ENCODE assay signal across 13 cellular contexts in the genomic region with DNA sequence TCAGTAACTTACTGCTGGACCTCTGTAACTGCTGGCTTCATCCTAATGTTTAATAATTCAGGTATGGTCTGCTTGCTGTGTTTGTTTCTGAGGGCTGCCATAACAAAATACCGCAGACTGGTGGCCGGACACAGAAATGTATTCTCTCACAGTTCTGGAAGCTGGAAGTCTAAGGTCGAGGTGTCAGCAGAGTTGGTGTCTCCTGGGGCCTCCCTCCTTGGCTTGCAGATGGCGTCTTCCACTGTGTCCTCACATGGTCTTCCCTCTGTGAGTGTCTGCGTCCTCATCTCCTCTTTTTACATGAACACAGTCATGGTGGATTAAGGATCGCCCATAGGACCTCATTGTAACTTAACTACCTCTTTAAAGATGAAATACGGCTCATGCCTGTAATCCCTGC.
"Had no signal": no experiment of that assay in that cellular context is flagged by ENCODE, and none has a peak within 500 bp of the region (broad histone marks: within the 10 kb centered on the region; RNA-seq: fewer than 3 reads in every experiment).

No MANE protein-coding gene starts in this region.

- H3K4me3 ChIP-seq: gastrocnemius medialis, SJCRH30, tibial artery had no signal

- H3K9me3 Mint-ChIP-seq: activated naive CD8-positive, alpha-beta T cell treated with anti-CD3 and anti-CD28 coated beads, Interleukin-2, amount 10 ng/mL, durations not matched to agents 7 days and 5 days; neural crest cell had no signal

- DNase-seq: activated CD4-positive, alpha-beta T cell treated with anti-CD3 and anti-CD28 coated beads, Interleukin-2, amount 50 U/mL, for 4 hours; activated CD4-positive, CD25-positive, alpha-beta regulatory T cell; activated CD8-positive, alpha-beta memory T cell treated with anti-CD3 and anti-CD28 coated beads, Interleukin-2, amount 10 ng/mL, durations not matched to agents 7 days and 5 days; activated gamma-delta T cell treated with Interleukin-2 at 50 U/mL for 16 hours; activated naive CD8-positive, alpha-beta T cell treated with anti-CD3 and anti-CD28 coated beads, Interleukin-2, amount 10 ng/mL, durations not matched to agents 7 days and 5 days; activated T-cell treated with anti-CD3 and anti-CD28 coated beads, Interleukin-2, amount 50 U/mL, for 48 hours; aorta; gastrocnemius medialis; SJCRH30; stimulated activated CD4-positive, alpha-beta T cell treated with anti-CD3 and anti-CD28 coated beads, Interleukin-1b, Interleukin-23, amount 100 ng/mL, for 48 hours; tibial artery had no signal

- H3K4me3 Mint-ChIP-seq: activated CD8-positive, alpha-beta memory T cell treated with anti-CD3 and anti-CD28 coated beads, Interleukin-2, amount 10 ng/mL, durations not matched to agents 7 days and 5 days; activated naive CD8-positive, alpha-beta T cell treated with anti-CD3 and anti-CD28 coated beads, Interleukin-2, amount 10 ng/mL, durations not matched to agents 7 days and 5 days; neural crest cell had no signal

- H3K36me3 Mint-ChIP-seq: activated CD8-positive, alpha-beta memory T cell treated with anti-CD3 and anti-CD28 coated beads, Interleukin-2, amount 10 ng/mL, durations not matched to agents 7 days and 5 days had no signal

- H3K27me3 Mint-ChIP-seq: activated CD8-positive, alpha-beta memory T cell treated with anti-CD3 and anti-CD28 coated beads, Interleukin-2, amount 10 ng/mL, durations not matched to agents 7 days and 5 days had no signal

- H3K27ac Mint-ChIP-seq: activated CD8-positive, alpha-beta memory T cell treated with anti-CD3 and anti-CD28 coated beads, Interleukin-2, amount 10 ng/mL, durations not matched to agents 7 days and 5 days had no signal

- H3K4me1 ChIP-seq: gastrocnemius medialis, SJCRH30, tibial artery had no signal

- ATAC-seq: activated CD8-positive, alpha-beta memory T cell treated with anti-CD3 and anti-CD28 coated beads, Interleukin-2, amount 10 ng/mL, durations not matched to agents 7 days and 5 days; left lobe of liver had no signal

- H3K27me3 ChIP-seq: gastrocnemius medialis, SJCRH30, tibial artery had no signal

- H3K27ac ChIP-seq: gastrocnemius medialis, SJCRH30, tibial artery had no signal

- H3K36me3 ChIP-seq: gastrocnemius medialis, SJCRH30, tibial artery had no signal

- H3K9me3 ChIP-seq: gastrocnemius medialis, SJCRH30, tibial artery had no signal
